8 cellular contexts compared by ENCODE assay signal in the genomic region with DNA sequence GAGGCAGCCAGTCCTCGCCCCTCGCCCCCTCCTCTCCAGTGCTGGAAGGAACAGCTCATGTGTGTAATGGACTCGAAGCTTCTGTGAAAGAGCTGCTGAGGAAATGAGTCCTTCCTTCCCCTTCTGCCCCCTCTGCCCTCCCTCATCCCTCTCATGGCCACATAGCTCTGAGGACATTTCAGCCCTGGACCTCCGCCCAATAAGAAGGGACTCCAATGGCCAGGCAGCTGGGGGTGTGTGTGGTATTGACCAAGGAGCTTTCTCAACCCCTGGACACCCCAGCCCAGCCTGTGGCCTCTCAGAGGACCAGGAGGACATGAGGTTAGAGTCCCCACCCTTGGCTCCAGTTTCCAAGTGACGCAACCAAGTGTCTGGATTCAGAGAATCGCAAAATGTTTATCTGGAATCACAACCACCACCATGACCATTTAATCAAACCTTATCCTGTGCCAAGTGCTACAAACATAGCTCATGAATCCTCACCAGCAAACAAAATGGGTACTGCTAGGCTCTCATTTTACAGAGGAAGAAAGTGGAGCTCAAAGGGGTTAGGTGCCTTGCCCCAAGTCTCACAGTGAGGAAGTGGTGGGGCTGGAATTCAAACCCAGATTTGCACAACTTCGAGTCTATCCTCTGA. TPM values are rescaled to one million over a fixed set of nuclear protein-coding genes. Genes with fewer than 3 reads are reported as not detected.
DNase-seq lines count a peak whose midpoint lies in the region; ATAC-seq and TF ChIP-seq lines count a peak whose summit lies in the region.

No MANE protein-coding gene starts in this region.

- ATAC-seq in activated naive CD8-positive, alpha-beta T cell treated with anti-CD3 and anti-CD28 coated beads, Interleukin-2, amount 50 U/mL, for 24 hours = no peak
- ATAC-seq in GM18505 (IDR thresholded peaks at IDR 0.05; ENCODE audit: unreplicated experiment) = no peak

- H3K4me3 ChIP-seq in tibial artery (peak overlapping the region; percentile 6 to 19), WERI-Rb-1 (ENCODE audit: low read depth, low read length) (no peak overlapping the region)

- H3K9me3 ChIP-seq in tibial artery = no peaks in the 10 kb centered on the region
- no peaks in the 10 kb centered on the region for H3K9me3 ChIP-seq in WERI-Rb-1 (ENCODE audit: severe bottlenecking)

- H3K27ac ChIP-seq in tibial artery (peak overlapping the region; percentile 95 to 96), WERI-Rb-1 (no peak overlapping the region)

- no peak for DNase-seq in activated CD4-positive, alpha-beta T cell treated with anti-CD3 and anti-CD28 coated beads, Interleukin-2, amount 10 ng/mL, durations not matched to agents 24 days and 14 days
- DNase-seq in activated CD4-positive, alpha-beta T cell treated with anti-CD3 and anti-CD28 coated beads, Interleukin-2, amount 50 U/mL, for 48 hours = no peak
- no peak for DNase-seq in activated naive CD8-positive, alpha-beta T cell treated with anti-CD3 and anti-CD28 coated beads, Interleukin-2, amount 50 U/mL, for 24 hours
- DNase-seq in left kidney (ENCODE audit: low read depth, low spot score) = peak; percentile 80
- DNase-seq in tibial artery = peak; percentile 99 to 100
- DNase-seq in cerebellar nuclear complex (lab: John Stamatoyannopoulos, UW) = no peak
- DNase-seq in WERI-Rb-1 = no peak

- peak overlapping the region; percentile 68 for H3K27ac Mint-ChIP-seq in activated CD4-positive, alpha-beta T cell treated with anti-CD3 and anti-CD28 coated beads, Interleukin-2, amount 10 ng/mL, durations not matched to agents 24 days and 14 days
- H3K27ac Mint-ChIP-seq in activated naive CD8-positive, alpha-beta T cell treated with anti-CD3 and anti-CD28 coated beads, Interleukin-2, amount 50 U/mL, for 24 hours = peak overlapping the region; percentile 52

- peaks cover 28% of the 10 kb centered on the region for H3K36me3 Mint-ChIP-seq in activated CD4-positive, alpha-beta T cell treated with anti-CD3 and anti-CD28 coated beads, Interleukin-2, amount 10 ng/mL, durations not matched to agents 24 days and 14 days (ENCODE audit: low read depth)
- H3K36me3 Mint-ChIP-seq in activated naive CD8-positive, alpha-beta T cell treated with anti-CD3 and anti-CD28 coated beads, Interleukin-2, amount 50 U/mL, for 24 hours (ENCODE audit: low read depth) = peaks cover 34% of the 10 kb centered on the region

- H3K36me3 ChIP-seq in tibial artery = peaks cover 0 to 9% (median 8%) of the 10 kb centered on the region in 3 donors
- H3K36me3 ChIP-seq in WERI-Rb-1 = peaks cover 7% of the 10 kb centered on the region

- H3K4me1 ChIP-seq in tibial artery = peaks cover 5 to 98% (median 92%) of the 10 kb centered on the region in 4 donors

- H3K4me1 Mint-ChIP-seq in activated CD4-positive, alpha-beta T cell treated with anti-CD3 and anti-CD28 coated beads, Interleukin-2, amount 10 ng/mL, durations not matched to agents 24 days and 14 days = peaks cover 86% of the 10 kb centered on the region
- peaks cover 99% of the 10 kb centered on the region for H3K4me1 Mint-ChIP-seq in activated naive CD8-positive, alpha-beta T cell treated with anti-CD3 and anti-CD28 coated beads, Interleukin-2, amount 50 U/mL, for 24 hours

- H3K27me3 Mint-ChIP-seq in activated CD4-positive, alpha-beta T cell treated with anti-CD3 and anti-CD28 coated beads, Interleukin-2, amount 10 ng/mL, durations not matched to agents 24 days and 14 days = no peaks in the 10 kb centered on the region
- H3K27me3 Mint-ChIP-seq in activated naive CD8-positive, alpha-beta T cell treated with anti-CD3 and anti-CD28 coated beads, Interleukin-2, amount 50 U/mL, for 24 hours = no peaks in the 10 kb centered on the region

- no peak for TF ChIP-seq POLR2A in GM18505 (IDR thresholded peaks at IDR 0.05; ENCODE audit: borderline replicate concordance, extremely low read depth, insufficient read depth, insufficient read length)

- peak overlapping the region; percentile 10 for H3K4me3 Mint-ChIP-seq in activated CD4-positive, alpha-beta T cell treated with anti-CD3 and anti-CD28 coated beads, Interleukin-2, amount 10 ng/mL, durations not matched to agents 24 days and 14 days
- H3K4me3 Mint-ChIP-seq in activated naive CD8-positive, alpha-beta T cell treated with anti-CD3 and anti-CD28 coated beads, Interleukin-2, amount 50 U/mL, for 24 hours = no peak overlapping the region

- no peaks in the 10 kb centered on the region for H3K27me3 ChIP-seq in tibial artery
- H3K27me3 ChIP-seq in WERI-Rb-1 (ENCODE audit: insufficient read depth, low read depth, severe bottlenecking) = no peaks in the 10 kb centered on the region

- intact Hi-C loops in activated CD4-positive, alpha-beta T cell treated with anti-CD3 and anti-CD28 coated beads, Interleukin-2, amount 10 ng/mL, durations not matched to agents 24 days and 14 days (cut with micrococcal nuclease) = no loop called here
- intact Hi-C loops in tibial artery (cut with DNase I; ENCODE audit: low total_unique reads) = no loop called here

- TF ChIP-seq CTCF in tibial artery (IDR thresholded peaks at IDR 0.05) (no peak), WERI-Rb-1 (IDR thresholded peaks at IDR 0.05; ENCODE audit: low read depth, low read length) (no peak)

- H3K9me3 Mint-ChIP-seq in activated CD4-positive, alpha-beta T cell treated with anti-CD3 and anti-CD28 coated beads, Interleukin-2, amount 10 ng/mL, durations not matched to agents 24 days and 14 days = no peaks in the 10 kb centered on the region
- no peaks in the 10 kb centered on the region for H3K9me3 Mint-ChIP-seq in activated naive CD8-positive, alpha-beta T cell treated with anti-CD3 and anti-CD28 coated beads, Interleukin-2, amount 50 U/mL, for 24 hours

RNA-seq across cellular contexts. Expression of a gene that starts 47.8 kb away (rescaled TPM):
- total RNA-seq in activated CD4-positive, alpha-beta T cell treated with anti-CD3 and anti-CD28 coated beads, Interleukin-2, amount 10 ng/mL, durations not matched to agents 24 days and 14 days = 133 and 134 TPM in 2 replicates

Comparison
In these comparisons a context has a peak if more than half of its experiments do, and no peak if none do; other contexts are left out.
1. DNase-seq: peak in left kidney (single experiment) and tibial artery (2 of 2); none in activated CD4-positive, alpha-beta T cell treated with anti-CD3 and anti-CD28 coated beads, Interleukin-2, amount 10 ng/mL, durations not matched to agents 24 days and 14 days (single experiment), activated CD4-positive, alpha-beta T cell treated with anti-CD3 and anti-CD28 coated beads, Interleukin-2, amount 50 U/mL, for 48 hours (0 of 2), activated naive CD8-positive, alpha-beta T cell treated with anti-CD3 and anti-CD28 coated beads, Interleukin-2, amount 50 U/mL, for 24 hours (single experiment), cerebellar nuclear complex (0 of 2) and WERI-Rb-1 (single experiment).